ENCODE assay signal across 18 cellular contexts in genomic region chr9:121455527-121456239, GRCh38. TPM values are rescaled to one million over a fixed set of nuclear protein-coding genes. Genes with fewer than 3 reads are reported as not detected.
DNase-seq lines count a peak whose midpoint lies in the region; ATAC-seq, FAIRE-seq and TF ChIP-seq lines count a peak whose summit lies in the region.
"Had no signal": no experiment of that assay in that cellular context is flagged by ENCODE, and none has a peak within 500 bp of the region (broad histone marks: within the 10 kb centered on the region; RNA-seq: fewer than 3 reads in every experiment).

No MANE protein-coding gene starts in this region.

- CTCF ChIA-PET in GM12878 (lab: Yijun Ruan, JAX): interaction anchor here (1.5 kb wide), 1 partner anchor 136 kb away, joined by 5 read pairs; no protein-coding TSS in a partner anchor

- H3K36me3 Mint-ChIP-seq in T-helper 2 cell treated with Interferon-gamma antibody and Interleukin-4, amounts not matched to agents 5 μg/mL and 100 μg/mL, for 36 hours (ENCODE audit: low read depth): no peaks in the 10 kb centered on the region
- H3K36me3 Mint-ChIP-seq: activated naive CD8-positive, alpha-beta T cell had no signal

- TF ChIP-seq EP300 in GM12878 (IDR thresholded peaks at IDR 0.05; ENCODE audit: borderline replicate concordance in 1 of 2, control insufficient read depth in 1 of 2, low read depth in 2 of 2, low read length in 2 of 2): no peak

- H3K36me3 ChIP-seq in GM12878 (ENCODE audit: control insufficient read depth in 2 of 2, insufficient read depth in 2 of 2, low read length in 1 of 2): no peaks in the 10 kb centered on the region
- no peaks in the 10 kb centered on the region for H3K36me3 ChIP-seq in small intestine (ENCODE audit: control insufficient read depth in 2 of 2, insufficient read depth in 2 of 2, low read length in 2 of 2)

- no peak overlapping the region for H3K4me2 ChIP-seq in GM12878 (ENCODE audit: control insufficient read depth, insufficient read depth)

- H3K9me3 ChIP-seq in GM12878 (replicated peaks; ENCODE audit: control insufficient read depth, insufficient read depth, low read length): no peaks in the 10 kb centered on the region
- no peaks in the 10 kb centered on the region for H3K9me3 ChIP-seq in small intestine (ENCODE audit: control insufficient read depth, low read depth)

- peaks cover 30% of the 10 kb centered on the region for H3K27me3 Mint-ChIP-seq in T-helper 2 cell treated with Interferon-gamma antibody and Interleukin-4, amounts not matched to agents 5 μg/mL and 100 μg/mL, for 36 hours (ENCODE audit: low read depth)
- H3K27me3 Mint-ChIP-seq: dendritic cell treated with granulocyte-macrophage colony-stimulating factor and Interleukin-4, amounts not matched to agents 40 ng/mL and 50 ng/mL, for 4 days had no signal

- H3K79me2 ChIP-seq in GM12878 (ENCODE audit: control insufficient read depth, insufficient read depth, low read length): no peaks in the 10 kb centered on the region

- POLR2A ChIA-PET in GM12878 (lab: Charles Lee): no interaction called here

- peak overlapping the region; percentile 29 for H3K4me3 Mint-ChIP-seq in T-helper 2 cell treated with Interferon-gamma antibody and Interleukin-4, amounts not matched to agents 5 μg/mL and 100 μg/mL, for 36 hours
- H3K4me3 Mint-ChIP-seq: activated naive CD8-positive, alpha-beta T cell; dendritic cell treated with granulocyte-macrophage colony-stimulating factor and Interleukin-4, amounts not matched to agents 40 ng/mL and 50 ng/mL, for 4 days had no signal

- RAD21 ChIA-PET in GM12878 (lab: Charles Lee; ENCODE audit: unreplicated experiment): interaction anchor here (0.6 to 0.9 kb wide), 2 partner anchors 35 to 136 kb away, joined by 3 to 4 read pairs; no protein-coding TSS in a partner anchor

- no peaks in the 10 kb centered on the region for H3K9me3 Mint-ChIP-seq in T-helper 2 cell treated with Interferon-gamma antibody and Interleukin-4, amounts not matched to agents 5 μg/mL and 100 μg/mL, for 36 hours
- H3K9me3 Mint-ChIP-seq: dendritic cell treated with granulocyte-macrophage colony-stimulating factor and Interleukin-4, amounts not matched to agents 40 ng/mL and 50 ng/mL, for 4 days had no signal

- no peak overlapping the region for H3K9ac ChIP-seq in GM12878 (ENCODE audit: control insufficient read depth, insufficient read depth, low read length)

- H3K27me3 ChIP-seq in GM12878 (replicated peaks in 1 of 2; ENCODE audit: control insufficient read depth in 2 of 2, insufficient read depth in 2 of 2, low read length in 1 of 2): no peaks in the 10 kb centered on the region; a peak in 1 of 4 replicates
- H3K27me3 ChIP-seq in small intestine (ENCODE audit: control insufficient read depth in 2 of 2, insufficient read depth in 2 of 2, low read length in 2 of 2): no peaks in the 10 kb centered on the region

- WGBS in GM12878 (ENCODE audit: insufficient coverage, insufficient replicate concordance, low lambda C conversion rate, missing lambda C conversion rate): 11% methylated on average over 8 of the region's 8 CpGs
- 61 to 73% (median 70%) methylated on average over 8 of the region's 8 CpGs for WGBS in small intestine, 3 donors

- H3K4me1 ChIP-seq in GM12878 (ENCODE audit: control insufficient read depth, insufficient read depth, low read length) (no peaks in the 10 kb centered on the region; the same call in 1 of the 2 replicates), small intestine (ENCODE audit: control insufficient read depth in 2 of 2, insufficient read depth in 1 of 2, low read depth in 1 of 2, low read length in 1 of 2) (no peaks in the 10 kb centered on the region)
- H3K4me1 ChIP-seq: foreskin keratinocyte had no signal

- H2AFZ ChIP-seq in GM12878 (ENCODE audit: control insufficient read depth, low read depth, low read length): no peak overlapping the region

- no peak for TF ChIP-seq RAD21 in GM12878 (IDR thresholded peaks at IDR 0.05; ENCODE audit: insufficient read depth, low read depth, low read length)

- peaks cover 19% of the 10 kb centered on the region for H3K4me1 Mint-ChIP-seq in T-helper 2 cell treated with Interferon-gamma antibody and Interleukin-4, amounts not matched to agents 5 μg/mL and 100 μg/mL, for 36 hours (ENCODE audit: low read depth)

- BruUV-seq in GM12878 (replicated peaks; lab: Mats Ljungman, UMichigan): no TSS peak

- H3K27ac Mint-ChIP-seq in T-helper 2 cell treated with Interferon-gamma antibody and Interleukin-4, amounts not matched to agents 5 μg/mL and 100 μg/mL, for 36 hours: no peak overlapping the region
- H3K27ac Mint-ChIP-seq: activated naive CD8-positive, alpha-beta T cell; dendritic cell treated with granulocyte-macrophage colony-stimulating factor and Interleukin-4, amounts not matched to agents 40 ng/mL and 50 ng/mL, for 4 days had no signal

- in situ Hi-C loops in GM12878 (cut with MboI): no loop called here

- ATAC-seq in GM12878 (peak; percentile 32; the same call in 1 of the 3 replicates), left colon (no peak)
- ATAC-seq: foreskin keratinocyte had no signal

- TF ChIP-seq POLR2A in GM12878 (IDR thresholded peaks at IDR 0.05; ENCODE audit: low read depth, low read length): no peak

- SMC1A ChIA-PET in GM12878 (lab: Charles Lee; ENCODE audit: uncharacterized antibody, unreplicated experiment): interaction anchor here (0.6 to 0.7 kb wide), 2 partner anchors 69 to 236 kb away, joined by 3 read pairs; no protein-coding TSS in a partner anchor

- H3K27ac ChIP-seq in GM12878 (ENCODE audit: control insufficient read depth, insufficient read depth): no peak overlapping the region
- no peak overlapping the region for H3K27ac ChIP-seq in small intestine (ENCODE audit: low read depth in 1 of 2, low read length in 1 of 2)
- H3K27ac ChIP-seq: foreskin keratinocyte had no signal

- no peak overlapping the region for H3K4me3 ChIP-seq in GM12878
- no peak overlapping the region for H3K4me3 ChIP-seq in small intestine (ENCODE audit: low read depth in 1 of 2, low read length in 2 of 2)

- no peak for TF ChIP-seq CTCF in GM12878 (IDR thresholded peaks at IDR 0.05 in 2 of 3, conservative IDR thresholded peaks at IDR 0.05 in 1 of 3; ENCODE audit: control insufficient read depth in 2 of 3, extremely low read depth in 1 of 3, insufficient read depth in 1 of 3, low read depth in 3 of 3, low read length in 3 of 3)

- peak; percentile 32 for DNase-seq in stimulated activated CD4-positive, alpha-beta T cell treated with anti-CD3 and anti-CD28 coated beads, Interleukin-1b, Interleukin-23, amount 100 ng/mL, for 48 hours
- DNase-seq in stimulated activated CD4-positive, alpha-beta T cell treated with anti-CD3 and anti-CD28 coated beads, Interleukin-4, amount 100 ng/mL, for 1 hour: no peak
- peak; percentile 75 for DNase-seq in T-helper 2 cell treated with Interferon-gamma antibody and Interleukin-4, amounts not matched to agents 5 μg/mL and 100 μg/mL, for 36 hours (ENCODE audit: low spot score)
- no peak for DNase-seq in GM12878 (ENCODE audit: low read depth, low spot score)
- DNase-seq in NCI-H2227 (lab: John Stamatoyannopoulos, UW; ENCODE audit: unreplicated experiment): no peak
- DNase-seq in small intestine: no peak
- no peak for DNase-seq in left colon
- no peak for DNase-seq in cerebellum (ENCODE audit: low spot score)
- DNase-seq: AML-193, EL, foreskin keratinocyte, kidney, NCI-H226, retina had no signal

- intact Hi-C loops in GM12878 (cut with micrococcal nuclease; ENCODE audit: unreplicated experiment): no loop called here
- intact Hi-C loops in left colon (cut with DNase I, micrococcal nuclease): no loop called here

- no peaks in the 10 kb centered on the region for H4K20me1 ChIP-seq in GM12878 (ENCODE audit: control insufficient read depth, insufficient read depth)

- FAIRE-seq in GM12878 (lab: Jason Lieb, UNC): no peak
- no peak for FAIRE-seq in small intestine (lab: Jason Lieb, UNC)
- FAIRE-seq: kidney, RCC 7860 had no signal

TF ChIP-seq in GM12878, 131 proteins besides CTCF, POLR2A, EP300 and RAD21 (continues in another document):
- TF ChIP-seq POU2F2 (IDR thresholded peaks at IDR 0.05; ENCODE audit: borderline replicate concordance, low read depth, low read length) (no peak), JUND (IDR thresholded peaks at IDR 0.05; ENCODE audit: low read depth, low read length) (no peak), TCF7 (IDR thresholded peaks at IDR 0.05; ENCODE audit: borderline replicate concordance) (no peak), SUZ12 (IDR thresholded peaks at IDR 0.05; ENCODE audit: unreplicated experiment) (no peak), CBFB (IDR thresholded peaks at IDR 0.05; ENCODE audit: low read depth) (peak; percentile 53; the same call in 1 of the 2 replicates), WRNIP1 (IDR thresholded peaks at IDR 0.05; ENCODE audit: borderline replicate concordance, low read depth, low read length) (no peak)

RNA-seq across cellular contexts. Expression of gene GGTA1, which starts 44.0 kb away (rescaled TPM):
- total RNA-seq in GM12878 (2013; cell fraction: nucleolus; rRNA removed): not detected in 2 replicates
- total RNA-seq in GM12878 (2014; rRNA removed): 0.23 and 0.44 TPM in 2 replicates
- 0.13 and 0.32 TPM in 2 replicates for total RNA-seq in GM12878 (2014; rRNA removed; fragmentation: Illumina TruSeq; extraction: Trizol)
- 0.13 TPM in 2 replicates for total RNA-seq in GM12878 (2021)
- polyA plus RNA-seq in GM12878 (2011; ENCODE audit: low read depth): not detected
- polyA plus RNA-seq in GM12878 (2011; rRNA removed): not detected in 2 replicates
- not detected in 2 replicates for polyA plus RNA-seq in GM12878 (2011; cell fraction: cytosol; rRNA removed)
- not detected in 2 replicates for polyA plus RNA-seq in GM12878 (2011; cell fraction: nucleus; rRNA removed)
- 0.04 TPM in 1 of 2 replicates, not detected in the other for polyA plus RNA-seq in GM12878 (2012)
- 0.17 and 0.31 TPM in 2 replicates for polyA plus RNA-seq in GM12878 (2014; fragmentation: Illumina TruSeq; extraction: Trizol)
- polyA plus RNA-seq in GM12878 (2014; fragmentation: Nextera tagmentation; extraction: Ambion mirVana): under 1 TPM; 0.09 to 0.21 TPM
- polyA plus RNA-seq in GM12878 (2014; rRNA removed): 0.14 and 0.65 TPM in 2 replicates
- under 1 TPM in 1 of 2 experiments, not detected in 1; 0.14 TPM for polyA plus RNA-seq in GM12878 (2016; fragmentation: Nextera tagmentation; extraction: Ambion mirVana)
- polyA minus RNA-seq in GM12878 (2011; rRNA and poly(A)+ RNA removed): not detected in 2 replicates
- polyA minus RNA-seq in GM12878 (2011; cell fraction: cytosol; rRNA and poly(A)+ RNA removed): not detected in 2 replicates
- not detected in 2 replicates for polyA minus RNA-seq in GM12878 (2011; cell fraction: nucleus; rRNA and poly(A)+ RNA removed)
- 10 to 100 TPM in 1 of 3 donors, 1 to 10 TPM in 1, under 1 TPM in 1; 0.67 to 11.3 (median 4.9) TPM for polyA plus RNA-seq in small intestine
- total RNA-seq in left colon: 1 to 10 TPM; 2.0 to 5.6 TPM
- 1.5 TPM for total RNA-seq in cerebellum
- total RNA-seq: foreskin keratinocyte; T-helper 2 cell treated with Interferon-gamma antibody and Interleukin-4, amounts not matched to agents 100 ng/mL and 5 ng/mL, for 36 hours had no signal
- polyA plus RNA-seq: foreskin keratinocyte had no signal

Comparison
In these comparisons a context has a peak if more than half of its experiments do, and no peak if none do; other contexts are left out.
1. DNase-seq: peak in stimulated activated CD4-positive, alpha-beta T cell treated with anti-CD3 and anti-CD28 coated beads, Interleukin-1b, Interleukin-23, amount 100 ng/mL, for 48 hours (single experiment) and T-helper 2 cell treated with Interferon-gamma antibody and Interleukin-4, amounts not matched to agents 5 μg/mL and 100 μg/mL, for 36 hours (single experiment); none in stimulated activated CD4-positive, alpha-beta T cell treated with anti-CD3 and anti-CD28 coated beads, Interleukin-4, amount 100 ng/mL, for 1 hour (single experiment), GM12878 (single experiment), NCI-H2227 (single experiment), small intestine (single experiment), left colon (0 of 2) and cerebellum (single experiment).